ENCODE assay signal across 21 cellular contexts in genomic region chr6:168155821-168156741, GRCh38.
DNase-seq lines count a peak whose midpoint lies in the region; ATAC-seq, FAIRE-seq and TF ChIP-seq lines count a peak whose summit lies in the region.
"Had no signal": no experiment of that assay in that cellular context is flagged by ENCODE, and none has a peak within 500 bp of the region (broad histone marks: within the 10 kb centered on the region; RNA-seq: fewer than 3 reads in every experiment).

No MANE protein-coding gene starts in this region.

- no peaks in the 10 kb centered on the region for H4K20me1 ChIP-seq in MM.1S (ENCODE audit: insufficient read depth, low read length)

- no peaks in the 10 kb centered on the region for H3K79me2 ChIP-seq in MM.1S (ENCODE audit: low read length)

- whole genome bisulfite sequencing in small intestine, 3 donors: 27 to 69% (median 47%) methylated on average over 24 of the region's 24 CpGs

- peak overlapping the region; percentile 66 for H3K27ac ChIP-seq in VCaP
- H3K27ac ChIP-seq in small intestine (ENCODE audit: low read depth in 1 of 2, low read length in 1 of 2): no peak overlapping the region
- no peak overlapping the region for H3K27ac ChIP-seq in MM.1S (ENCODE audit: low read length)
- H3K27ac ChIP-seq: SJSA1 had no signal

- TF ChIP-seq CTCF in VCaP (conservative IDR thresholded peaks at IDR 0.05) (no peak), MM.1S (IDR thresholded peaks at IDR 0.05; ENCODE audit: low read length) (no peak)

- H3F3A ChIP-seq in MM.1S (ENCODE audit: insufficient read depth, low read length): no peaks in the 10 kb centered on the region

- no peaks in the 10 kb centered on the region for H3K4me1 ChIP-seq in small intestine (ENCODE audit: control insufficient read depth in 2 of 2, insufficient read depth in 1 of 2, low read depth in 1 of 2, low read length in 1 of 2)
- H3K4me1 ChIP-seq in MM.1S (ENCODE audit: low read length): no peaks in the 10 kb centered on the region
- H3K4me1 ChIP-seq: SJSA1 had no signal

- ATAC-seq in left colon (peak; percentile 80), GM21723 (IDR thresholded peaks at IDR 0.05; ENCODE audit: unreplicated experiment) (no peak)
- ATAC-seq: effector memory CD8-positive, alpha-beta T cell; naive thymus-derived CD8-positive, alpha-beta T cell; sciatic nerve; stimulated activated effector memory CD8-positive, alpha-beta T cell treated with anti-CD3 and anti-CD28 coated beads, Interleukin-12 subunit alpha, Interleukin-12 subunit beta, amount 100 ng/mL, for 72 hours; WTC11 had no signal

- FAIRE-seq in small intestine (lab: Jason Lieb, UNC): no peak
- FAIRE-seq: GM12892, GM19239 had no signal

- H3K9me2 ChIP-seq in MM.1S (replicated peaks; ENCODE audit: insufficient read depth, low read length): no peaks in the 10 kb centered on the region

- H2AFZ ChIP-seq in MM.1S (ENCODE audit: low read length): no peak overlapping the region

- peak; percentile 23 for DNase-seq in DMS79 treated with DMSO at 0.1 percent for 48 hours (lab: John Stamatoyannopoulos, UW)
- DNase-seq in left colon: peak in 1 of 2 donors; percentile 63
- peak; percentile 75 for DNase-seq in small intestine
- no peak for DNase-seq in SKM-1 treated with dmso at 0.1 percent for 144 hours (lab: John Stamatoyannopoulos, UW; ENCODE audit: unreplicated experiment)
- DNase-seq in MM.1S: no peak
- DNase-seq: activated effector memory CD4-positive, alpha-beta T cell treated with anti-CD3 and anti-CD28 coated beads, Interleukin-2, amount 50 U/mL, for 16 hours; activated T-cell treated with anti-CD3 and anti-CD28 coated beads for 4 hours; CD4-positive, CD25-positive, alpha-beta regulatory T cell; effector memory CD8-positive, alpha-beta T cell; Kasumi-1; naive thymus-derived CD8-positive, alpha-beta T cell; NCI-H1048; NCI-H1930 had no signal

- no peaks in the 10 kb centered on the region for H3K36me3 ChIP-seq in small intestine (ENCODE audit: control insufficient read depth in 2 of 2, insufficient read depth in 2 of 2, low read length in 2 of 2)
- H3K36me3 ChIP-seq in MM.1S (replicated peaks; ENCODE audit: insufficient read depth, low read length): no peaks in the 10 kb centered on the region
- H3K36me3 ChIP-seq: SJSA1 had no signal

- no peak overlapping the region for H3K4me2 ChIP-seq in MM.1S (ENCODE audit: low read depth, low read length)

- H3K9ac ChIP-seq in MM.1S (ENCODE audit: low read length): no peak overlapping the region

- peaks cover 0 to 3% of the 10 kb centered on the region in 2 donors for H3K27me3 ChIP-seq in small intestine (ENCODE audit: control insufficient read depth in 2 of 2, insufficient read depth in 2 of 2, low read length in 2 of 2)
- H3K27me3 ChIP-seq in MM.1S (replicated peaks; ENCODE audit: insufficient read depth, low read length): no peaks in the 10 kb centered on the region
- H3K27me3 ChIP-seq: SJSA1 had no signal

- H3K9me3 ChIP-seq in small intestine (ENCODE audit: control insufficient read depth, low read depth): no peaks in the 10 kb centered on the region
- H3K9me3 ChIP-seq in MM.1S (replicated peaks; ENCODE audit: insufficient read depth, low read length): no peaks in the 10 kb centered on the region
- H3K9me3 ChIP-seq: SJSA1 had no signal

- intact Hi-C loops in left colon (cut with DNase I, micrococcal nuclease): no loop called here

- H3K4me3 ChIP-seq in small intestine (ENCODE audit: low read depth in 1 of 2, low read length in 2 of 2) (no peak overlapping the region), MM.1S (ENCODE audit: low read length) (no peak overlapping the region)
- H3K4me3 ChIP-seq: SJSA1 had no signal

Comparison
In these comparisons a context has a peak if more than half of its experiments do, and no peak if none do; other contexts are left out.
1. DNase-seq: peak in DMS79 treated with DMSO at 0.1 percent for 48 hours (single experiment) and small intestine (single experiment); none in SKM-1 treated with dmso at 0.1 percent for 144 hours (single experiment) and MM.1S (single experiment).